Comparison of ENCODE assay signal across 14 cellular contexts in genomic region chr11:132423266-132423665, GRCh38.
"Had no signal": no experiment of that assay in that cellular context is flagged by ENCODE, and none has a peak within 500 bp of the region (broad histone marks: within the 10 kb centered on the region; RNA-seq: fewer than 3 reads in every experiment).

No MANE protein-coding gene starts in this region.

- DNase-seq: activated naive CD4-positive, alpha-beta T cell; activated naive CD8-positive, alpha-beta T cell treated with anti-CD3 and anti-CD28 coated beads, Interleukin-2, amount 10 ng/mL, durations not matched to agents 7 days and 5 days; cerebellar nuclear complex; effector CD8-positive, alpha-beta T cell; esophagus squamous epithelium; hippocampal formation; kidney; left ventricle myocardium inferior; mucosa of descending colon; naive thymus-derived CD8-positive, alpha-beta T cell; posterior cingulate gyrus; retina had no signal

- ATAC-seq: activated CD4-positive, CD25-positive, alpha-beta regulatory T cell treated with anti-CD3 and anti-CD28 coated beads, Interleukin-2, amount 50 U/mL, for 24 hours; mucosa of descending colon; naive thymus-derived CD8-positive, alpha-beta T cell; stimulated activated effector memory CD8-positive, alpha-beta T cell treated with anti-CD3 and anti-CD28 coated beads, Interleukin-12 subunit alpha, Interleukin-12 subunit beta, amount 100 ng/mL, for 72 hours had no signal
